Comparison of ENCODE assay signal across 16 cellular contexts in genomic region chr2:160635488-160635887, GRCh38.
DNase-seq lines count a peak whose midpoint lies in the region; ATAC-seq and TF ChIP-seq lines count a peak whose summit lies in the region.
"Had no signal": no experiment of that assay in that cellular context is flagged by ENCODE, and none has a peak within 500 bp of the region (broad histone marks: within the 10 kb centered on the region; RNA-seq: fewer than 3 reads in every experiment).

No MANE protein-coding gene starts in this region.

- no peak overlapping the region for H3K27ac Mint-ChIP-seq in activated T-helper 17 cell treated with anti-CD3 and anti-CD28 coated beads, Interleukin-2, amount 50 U/mL, for 72 hours

- ATAC-seq in activated T-helper 17 cell treated with anti-CD3 and anti-CD28 coated beads, Interleukin-2, amount 50 U/mL, for 72 hours (replicated peaks), result peak; percentile 19
- no peak for ATAC-seq in GM18870 (IDR thresholded peaks at IDR 0.05; ENCODE audit: unreplicated experiment)
- no peak for ATAC-seq in HG03565 (IDR thresholded peaks at IDR 0.05; ENCODE audit: unreplicated experiment)

- peaks cover 23% of the 10 kb centered on the region for H3K9me3 Mint-ChIP-seq in activated T-helper 17 cell treated with anti-CD3 and anti-CD28 coated beads, Interleukin-2, amount 50 U/mL, for 72 hours

- H3K4me3 ChIP-seq in fibroblast of villous mesenchyme (ENCODE audit: low read depth, low read length), result no peak overlapping the region
- H3K4me3 ChIP-seq: BLaER1, ovary, tibial nerve had no signal

- H3K4me1 Mint-ChIP-seq in activated T-helper 17 cell treated with anti-CD3 and anti-CD28 coated beads, Interleukin-2, amount 50 U/mL, for 72 hours, result peaks cover 4% of the 10 kb centered on the region

- no peak overlapping the region for H3K4me3 Mint-ChIP-seq in activated T-helper 17 cell treated with anti-CD3 and anti-CD28 coated beads, Interleukin-2, amount 50 U/mL, for 72 hours

- no peaks in the 10 kb centered on the region for H3K36me3 Mint-ChIP-seq in activated T-helper 17 cell treated with anti-CD3 and anti-CD28 coated beads, Interleukin-2, amount 50 U/mL, for 72 hours (ENCODE audit: low read depth)

- peaks cover 6% of the 10 kb centered on the region for H3K27me3 Mint-ChIP-seq in activated T-helper 17 cell treated with anti-CD3 and anti-CD28 coated beads, Interleukin-2, amount 50 U/mL, for 72 hours

- TF ChIP-seq CTCF in fibroblast of villous mesenchyme (IDR thresholded peaks at IDR 0.05; ENCODE audit: insufficient read depth, low read depth, low read length), result no peak

- peak; percentile 40 for DNase-seq in ELR (ENCODE audit: low read depth)
- DNase-seq in fibroblast of villous mesenchyme (ENCODE audit: low read depth), result peak; percentile 18
- peak; percentile 73 for DNase-seq in renal cortical epithelial cell (ENCODE audit: low read depth)
- DNase-seq in DMS53 treated with DMSO at 0.1 percent for 48 hours (lab: John Stamatoyannopoulos, UW; ENCODE audit: unreplicated experiment), result no peak
- DNase-seq in activated T-cell treated with anti-CD3 and anti-CD28 coated beads, Interleukin-2, amount 50 U/mL, for 48 hours, result no peak
- DNase-seq: activated naive CD4-positive, alpha-beta T cell treated with anti-CD3 and anti-CD28 coated beads, Interleukin-2, amount 50 U/mL, for 16 hours; DMS153; midbrain; NCI-H2227 treated with DMSO at 0.1 percent for 48 hours; ovary; stimulated activated CD4-positive, alpha-beta T cell treated with anti-CD3 and anti-CD28 coated beads, Interleukin-15, amount 100 ng/mL, for 24 hours had no signal

Comparison
In these comparisons a context has a peak if more than half of its experiments do, and no peak if none do; other contexts are left out.
1. DNase-seq: peak in ELR (single experiment), fibroblast of villous mesenchyme (single experiment) and renal cortical epithelial cell (single experiment); none in DMS53 treated with DMSO at 0.1 percent for 48 hours (single experiment) and activated T-cell treated with anti-CD3 and anti-CD28 coated beads, Interleukin-2, amount 50 U/mL, for 48 hours (0 of 2).